19 cellular contexts compared by ENCODE assay signal in the genomic region with DNA sequence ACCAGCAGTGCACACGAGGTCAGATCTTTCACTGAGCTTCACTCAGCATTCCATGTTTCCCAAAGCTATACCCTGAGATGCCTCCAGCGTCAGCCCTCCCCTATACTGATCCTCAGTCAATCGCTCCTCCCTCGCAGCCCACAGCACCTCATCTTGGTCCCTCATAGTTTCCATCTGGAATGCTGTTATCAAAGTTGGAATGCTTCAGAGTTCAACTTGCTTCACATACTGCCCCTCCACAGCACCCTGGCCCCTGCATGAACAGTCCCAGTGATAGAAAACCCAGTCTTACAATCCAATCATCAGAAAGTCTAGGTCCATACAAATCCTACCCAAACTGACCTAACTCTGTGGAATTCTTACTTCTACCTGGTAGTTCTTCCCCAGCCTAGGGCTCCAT. TPM values are rescaled to one million over a fixed set of nuclear protein-coding genes. Genes with fewer than 3 reads are reported as not detected.
DNase-seq lines count a peak whose midpoint lies in the region; ATAC-seq and TF ChIP-seq lines count a peak whose summit lies in the region.
"Had no signal": no experiment of that assay in that cellular context is flagged by ENCODE, and none has a peak within 500 bp of the region (broad histone marks: within the 10 kb centered on the region; RNA-seq: fewer than 3 reads in every experiment).

No MANE protein-coding gene starts in this region.

- H3K36me3 ChIP-seq in adrenal gland (replicated peaks in 1 of 2), result peaks cover 0 to 16% of the 10 kb centered on the region in 2 donors
- peaks cover 20% of the 10 kb centered on the region for H3K36me3 ChIP-seq in A673 (ENCODE audit: insufficient read depth, low read length, poor library complexity, severe bottlenecking)

- BruUV-seq in A673 (replicated peaks; lab: Mats Ljungman, UMichigan), result no TSS peak

- H3K27me3 ChIP-seq in adrenal gland (no peaks in the 10 kb centered on the region), A673 (replicated peaks; ENCODE audit: insufficient read depth, low read depth, low read length, poor library complexity) (no peaks in the 10 kb centered on the region)
- H3K27me3 ChIP-seq: body of pancreas, Peyer's patch had no signal

- CTCF ChIA-PET in A673 (lab: Charles Lee), result no interaction called here

- intact Hi-C loops in activated CD4-positive, alpha-beta T cell treated with anti-CD3 and anti-CD28 coated beads, Interleukin-2, amount 10 ng/mL, durations not matched to agents 24 days and 14 days (cut with micrococcal nuclease), result no loop called here
- intact Hi-C loops in adrenal gland (cut with DNase I), result no loop called here
- intact Hi-C loops in A673 (cut with micrococcal nuclease; ENCODE audit: unreplicated experiment), result no loop called here

- H3K27ac ChIP-seq in adrenal gland (no peak overlapping the region), A673 (ENCODE audit: low read depth, low read length, poor library complexity, severe bottlenecking) (no peak overlapping the region)
- H3K27ac ChIP-seq: body of pancreas, Peyer's patch had no signal

- TF ChIP-seq POLR2A in adrenal gland (IDR thresholded peaks at IDR 0.05), result no peak

- H3K27me3 Mint-ChIP-seq in activated CD4-positive, alpha-beta T cell treated with anti-CD3 and anti-CD28 coated beads, Interleukin-2, amount 10 ng/mL, durations not matched to agents 24 days and 14 days, result no peaks in the 10 kb centered on the region
- no peaks in the 10 kb centered on the region for H3K27me3 Mint-ChIP-seq in IgD-negative memory B cell
- no peaks in the 10 kb centered on the region for H3K27me3 Mint-ChIP-seq in memory B cell
- H3K27me3 Mint-ChIP-seq: dendritic cell treated with granulocyte-macrophage colony-stimulating factor and Interleukin-4, amounts not matched to agents 40 ng/mL and 50 ng/mL, for 4 days had no signal

- no peaks in the 10 kb centered on the region for H3K4me1 ChIP-seq in adrenal gland (replicated peaks in 1 of 2)
- peaks cover 4% of the 10 kb centered on the region for H3K4me1 ChIP-seq in A673 (ENCODE audit: insufficient read depth, low read length, poor library complexity, severe bottlenecking)

- WGBS in adrenal gland, 4 donors, result 70 to 95% (median 86%) methylated on average over 4 of the region's 4 CpGs

- no peak overlapping the region for H3K4me3 ChIP-seq in adrenal gland
- no peak overlapping the region for H3K4me3 ChIP-seq in A673 (ENCODE audit: low read depth, low read length, poor library complexity, severe bottlenecking)
- H3K4me3 ChIP-seq: body of pancreas, lung, Peyer's patch had no signal

- no peak for DNase-seq in activated CD4-positive, alpha-beta T cell treated with anti-CD3 and anti-CD28 coated beads, Interleukin-2, amount 10 ng/mL, durations not matched to agents 24 days and 14 days
- no peak for DNase-seq in activated CD4-positive, alpha-beta T cell treated with anti-CD3 and anti-CD28 coated beads, Interleukin-2, amount 50 U/mL, for 48 hours
- DNase-seq in ecto neural progenitor cell (ENCODE audit: low spot score), result peak; percentile 28
- no peak for DNase-seq in memory B cell (ENCODE audit: low spot score in 2 of 2)
- no peak for DNase-seq in adrenal gland
- DNase-seq in A673 (ENCODE audit: low spot score), result no peak
- DNase-seq: 8988T; body of pancreas; erythroblast; Kasumi-1; NCI-H1105 treated with DMSO at 0.1 percent for 48 hours; Peyer's patch; stimulated activated naive CD4-positive, alpha-beta T cell had no signal

- POLR2A ChIA-PET in A673 (lab: Charles Lee; ENCODE audit: low non-redundant PET), result no interaction called here

- H3K4me3 Mint-ChIP-seq in activated CD4-positive, alpha-beta T cell treated with anti-CD3 and anti-CD28 coated beads, Interleukin-2, amount 10 ng/mL, durations not matched to agents 24 days and 14 days, result no peak overlapping the region
- H3K4me3 Mint-ChIP-seq in IgD-negative memory B cell, result no peak overlapping the region
- H3K4me3 Mint-ChIP-seq in memory B cell, result no peak overlapping the region
- H3K4me3 Mint-ChIP-seq: dendritic cell treated with granulocyte-macrophage colony-stimulating factor and Interleukin-4, amounts not matched to agents 40 ng/mL and 50 ng/mL, for 4 days; neural crest cell had no signal

- no peaks in the 10 kb centered on the region for H3K9me3 Mint-ChIP-seq in activated CD4-positive, alpha-beta T cell treated with anti-CD3 and anti-CD28 coated beads, Interleukin-2, amount 10 ng/mL, durations not matched to agents 24 days and 14 days
- no peaks in the 10 kb centered on the region for H3K9me3 Mint-ChIP-seq in IgD-negative memory B cell
- no peaks in the 10 kb centered on the region for H3K9me3 Mint-ChIP-seq in memory B cell
- H3K9me3 Mint-ChIP-seq: activated T-helper 2 cell treated with anti-CD3 and anti-CD28 coated beads, Interferon-gamma antibody, Interleukin-2, Interleukin-4, amounts not matched to agents 10 μg/mL and 5 μg/mL and 100 μg/mL, durations not matched to agents 14 hours and 24 hours and 36 hours; dendritic cell treated with granulocyte-macrophage colony-stimulating factor and Interleukin-4, amounts not matched to agents 40 ng/mL and 50 ng/mL, for 4 days; neural crest cell had no signal

- H3K27ac Mint-ChIP-seq in activated CD4-positive, alpha-beta T cell treated with anti-CD3 and anti-CD28 coated beads, Interleukin-2, amount 10 ng/mL, durations not matched to agents 24 days and 14 days, result peak overlapping the region; percentile 55
- H3K27ac Mint-ChIP-seq in IgD-negative memory B cell (peak overlapping the region in 2 of 3 donors; percentile 74 to 86), memory B cell (peak overlapping the region; percentile 28)
- H3K27ac Mint-ChIP-seq: activated T-helper 2 cell treated with anti-CD3 and anti-CD28 coated beads, Interferon-gamma antibody, Interleukin-2, Interleukin-4, amounts not matched to agents 10 μg/mL and 5 μg/mL and 100 μg/mL, durations not matched to agents 14 hours and 24 hours and 36 hours; dendritic cell treated with granulocyte-macrophage colony-stimulating factor and Interleukin-4, amounts not matched to agents 40 ng/mL and 50 ng/mL, for 4 days had no signal

- H3K4me1 Mint-ChIP-seq in activated CD4-positive, alpha-beta T cell treated with anti-CD3 and anti-CD28 coated beads, Interleukin-2, amount 10 ng/mL, durations not matched to agents 24 days and 14 days, result peaks cover 18% of the 10 kb centered on the region
- peaks cover 18 to 25% (median 21%) of the 10 kb centered on the region in 3 donors for H3K4me1 Mint-ChIP-seq in IgD-negative memory B cell
- peaks cover 35% of the 10 kb centered on the region for H3K4me1 Mint-ChIP-seq in memory B cell
- H3K4me1 Mint-ChIP-seq: neural crest cell had no signal

- H3K9me3 ChIP-seq in adrenal gland (replicated peaks in 1 of 3), result no peaks in the 10 kb centered on the region
- H3K9me3 ChIP-seq in A673 (ENCODE audit: low read depth, low read length, poor library complexity, severe bottlenecking), result no peaks in the 10 kb centered on the region
- H3K9me3 ChIP-seq: body of pancreas, Peyer's patch had no signal

- no peak for TF ChIP-seq CTCF in adrenal gland (IDR thresholded peaks at IDR 0.05)
- no peak for TF ChIP-seq CTCF in A673 (conservative IDR thresholded peaks at IDR 0.05; ENCODE audit: low read depth, low read length)

- peaks cover 20% of the 10 kb centered on the region for H3K36me3 Mint-ChIP-seq in activated CD4-positive, alpha-beta T cell treated with anti-CD3 and anti-CD28 coated beads, Interleukin-2, amount 10 ng/mL, durations not matched to agents 24 days and 14 days (ENCODE audit: low read depth)
- H3K36me3 Mint-ChIP-seq in IgD-negative memory B cell (peaks cover 1% of the 10 kb centered on the region), memory B cell (peaks cover 13% of the 10 kb centered on the region)

- ATAC-seq in memory B cell (ENCODE audit: low read depth) (no peak), GM19023 (IDR thresholded peaks at IDR 0.05; ENCODE audit: unreplicated experiment) (no peak)
- ATAC-seq: body of pancreas had no signal

RNA-seq across cellular contexts. Expression of gene SPAG4, which starts 20.0 kb away (rescaled TPM):
- 3.5 and 5.2 TPM in 2 replicates for total RNA-seq in activated CD4-positive, alpha-beta T cell treated with anti-CD3 and anti-CD28 coated beads, Interleukin-2, amount 10 ng/mL, durations not matched to agents 24 days and 14 days
- polyA plus RNA-seq in IgD-negative memory B cell (1.9 TPM), adrenal gland (10 to 100 TPM in 2 of 3 donors, 1 to 10 TPM in 1; 2.7 to 15.4 (median 12.5) TPM)
- total RNA-seq in adrenal gland (10 to 100 TPM in 5 of 8 donors, 1 to 10 TPM in 3; 5.1 to 32.0 (median 12.9) TPM), A673 (2021) (0.67 and 1.2 TPM in 2 replicates)

RNA-seq across cellular contexts. Expression of gene CPNE1, which starts 29.0 kb away (rescaled TPM):
- 317 and 318 TPM in 2 replicates for total RNA-seq in activated CD4-positive, alpha-beta T cell treated with anti-CD3 and anti-CD28 coated beads, Interleukin-2, amount 10 ng/mL, durations not matched to agents 24 days and 14 days
- polyA plus RNA-seq in IgD-negative memory B cell (306 TPM), adrenal gland (100 to 1,000 TPM in 2 of 3 donors, 10 to 100 TPM in 1; 63.9 to 464 (median 428) TPM)
- total RNA-seq in adrenal gland (100 to 1,000 TPM in 6 of 8 donors, 10 to 100 TPM in 2; 66.8 to 233 (median 133) TPM), A673 (2021) (273 TPM in 2 replicates)

RNA-seq across cellular contexts. Expression of gene RBM12, which starts 29.0 kb away (rescaled TPM):
- total RNA-seq in activated CD4-positive, alpha-beta T cell treated with anti-CD3 and anti-CD28 coated beads, Interleukin-2, amount 10 ng/mL, durations not matched to agents 24 days and 14 days, result 148 and 151 TPM in 2 replicates
- polyA plus RNA-seq in IgD-negative memory B cell (36.9 TPM), adrenal gland (10 to 100 TPM in 2 of 3 donors, 1 to 10 TPM in 1; 7.7 to 93.5 (median 13.1) TPM)
- total RNA-seq in adrenal gland (10 to 100 TPM; 18.9 to 98.6 (median 51.7) TPM), A673 (2021) (114 and 124 TPM in 2 replicates)

Comparison
In these comparisons a context has a peak if more than half of its experiments do, and no peak if none do; other contexts are left out.
1. H3K27ac Mint-ChIP-seq: peak in every context shown above with its lines; median percentile 80 in IgD-negative memory B cell; 55 in activated CD4-positive, alpha-beta T cell treated with anti-CD3 and anti-CD28 coated beads, Interleukin-2, amount 10 ng/mL, durations not matched to agents 24 days and 14 days; 28 in memory B cell.